Comparison of ENCODE assay signal across 7 cellular contexts in the genomic region with DNA sequence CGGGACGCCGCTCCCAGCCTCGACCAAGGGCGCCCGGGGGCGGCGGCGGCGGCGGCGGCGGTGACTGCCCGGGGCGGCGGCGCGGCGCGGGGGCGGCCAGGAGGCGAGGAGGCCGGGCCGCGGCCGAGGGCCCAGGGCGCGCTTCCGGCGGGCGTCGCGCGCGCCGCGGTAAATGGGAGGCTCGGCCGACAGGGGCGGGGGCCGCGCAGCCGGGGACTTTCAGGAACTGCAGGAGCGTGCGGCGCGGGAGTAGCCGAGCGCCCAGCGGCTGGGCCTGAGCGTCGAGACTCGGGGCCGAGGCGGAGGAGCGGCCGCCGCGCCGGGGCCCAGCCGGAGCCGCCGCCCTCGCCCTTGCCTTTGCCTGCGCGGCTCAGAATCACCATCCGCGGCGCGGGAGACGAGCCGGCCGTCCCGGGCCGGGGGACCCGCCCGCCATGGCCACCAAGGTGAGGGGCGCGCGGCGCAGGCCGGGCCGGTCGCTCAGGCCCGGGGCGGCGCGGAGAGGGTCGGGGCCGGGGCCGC. TPM values are rescaled to one million over a fixed set of nuclear protein-coding genes. Genes with fewer than 3 reads are reported as not detected.
DNase-seq lines count a peak whose midpoint lies in the region; ATAC-seq and TF ChIP-seq lines count a peak whose summit lies in the region.

A gene (plus strand): TSS at position 246 of the 522 bp plus-strand sequence. CDS start 189 bp downstream, at position 435.

- peak within 1 kb of the TSS; percentile 96 for H3K4me3 Mint-ChIP-seq in WTC11

- ATAC-seq in HG02588 (IDR thresholded peaks at IDR 0.05; ENCODE audit: unreplicated experiment) (peak; percentile 62), WTC11 (peak; percentile 78)

- CTCF ChIA-PET in WTC11 (lab: Charles Lee): interaction anchor here (1.6 kb wide), 1 partner anchor 51 kb away, joined by 7 read pairs; no protein-coding TSS in a partner anchor

- H3K36me3 Mint-ChIP-seq in WTC11: peaks cover 4% of the 10 kb centered on the region; the same call in 1 of the 2 replicates

- POLR2A ChIA-PET in WTC11 (lab: Charles Lee): no interaction called here

- TF ChIP-seq CTCF in WTC11 (IDR thresholded peaks at IDR 0.05): no peak

- H3K27me3 Mint-ChIP-seq in WTC11 (ENCODE audit: low read depth): peaks cover 4% of the 10 kb centered on the region; the same call in 1 of the 2 replicates

- H3K9me3 Mint-ChIP-seq in WTC11: peaks cover 8% of the 10 kb centered on the region

- peak; percentile 49 for TF ChIP-seq POLR2A in GM15510 (IDR thresholded peaks at IDR 0.05; ENCODE audit: borderline replicate concordance, extremely low read depth, insufficient read length)

- peaks cover 44% of the 10 kb centered on the region for H3K4me1 Mint-ChIP-seq in WTC11

- peak within 1 kb of the TSS; percentile 98 for H3K27ac Mint-ChIP-seq in WTC11

- DNase-seq in NCI-H146 (lab: John Stamatoyannopoulos, UW) (peak; percentile 92), WTC11 (ENCODE audit: low spot score) (peak; percentile 76), islet precursor cell (peak; percentile 87)
- DNase-seq in central memory CD4-positive, alpha-beta T cell: peak; percentile 52
- peak; percentile 37 to 49 for DNase-seq in stimulated activated CD4-positive, alpha-beta T cell treated with anti-CD3 and anti-CD28 coated beads, Interleukin-12 subunit alpha, Interleukin-12 subunit beta, amount 100 ng/mL, for 24 hours (ENCODE audit: low read depth in 2 of 2)

TF ChIP-seq in WTC11, 78 proteins besides CTCF, POLR2A, EP300 and RAD21:
- TF ChIP-seq, protein P1, sequence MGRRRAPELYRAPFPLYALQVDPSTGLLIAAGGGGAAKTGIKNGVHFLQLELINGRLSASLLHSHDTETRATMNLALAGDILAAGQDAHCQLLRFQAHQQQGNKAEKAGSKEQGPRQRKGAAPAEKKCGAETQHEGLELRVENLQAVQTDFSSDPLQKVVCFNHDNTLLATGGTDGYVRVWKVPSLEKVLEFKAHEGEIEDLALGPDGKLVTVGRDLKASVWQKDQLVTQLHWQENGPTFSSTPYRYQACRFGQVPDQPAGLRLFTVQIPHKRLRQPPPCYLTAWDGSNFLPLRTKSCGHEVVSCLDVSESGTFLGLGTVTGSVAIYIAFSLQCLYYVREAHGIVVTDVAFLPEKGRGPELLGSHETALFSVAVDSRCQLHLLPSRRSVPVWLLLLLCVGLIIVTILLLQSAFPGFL (CRISPR knock-in tag; IDR thresholded peaks at IDR 0.05; ENCODE audit: borderline replicate concordance): no peak
- TF ChIP-seq RORB (CRISPR knock-in tag; IDR thresholded peaks at IDR 0.05) (no peak), MXD4 (CRISPR knock-in tag; IDR thresholded peaks at IDR 0.05; ENCODE audit: borderline replicate concordance) (no peak), ELF4 (CRISPR knock-in tag; IDR thresholded peaks at IDR 0.05; ENCODE audit: low read depth) (no peak), NFYB (CRISPR knock-in tag; conservative IDR thresholded peaks at IDR 0.05; ENCODE audit: low read depth) (no peak), GRHL2 (CRISPR knock-in tag; IDR thresholded peaks at IDR 0.05; ENCODE audit: insufficient replicate concordance, severe bottlenecking) (no peak), JAZF1 (CRISPR knock-in tag; IDR thresholded peaks at IDR 0.05) (no peak), GTF2I (CRISPR knock-in tag; conservative IDR thresholded peaks at IDR 0.05) (no peak), FOXK1 (CRISPR knock-in tag; IDR thresholded peaks at IDR 0.05) (no peak; the same call in 1 of the 2 replicates), MYBL2 (CRISPR knock-in tag; IDR thresholded peaks at IDR 0.05) (no peak)
- TF ChIP-seq, protein P2, sequence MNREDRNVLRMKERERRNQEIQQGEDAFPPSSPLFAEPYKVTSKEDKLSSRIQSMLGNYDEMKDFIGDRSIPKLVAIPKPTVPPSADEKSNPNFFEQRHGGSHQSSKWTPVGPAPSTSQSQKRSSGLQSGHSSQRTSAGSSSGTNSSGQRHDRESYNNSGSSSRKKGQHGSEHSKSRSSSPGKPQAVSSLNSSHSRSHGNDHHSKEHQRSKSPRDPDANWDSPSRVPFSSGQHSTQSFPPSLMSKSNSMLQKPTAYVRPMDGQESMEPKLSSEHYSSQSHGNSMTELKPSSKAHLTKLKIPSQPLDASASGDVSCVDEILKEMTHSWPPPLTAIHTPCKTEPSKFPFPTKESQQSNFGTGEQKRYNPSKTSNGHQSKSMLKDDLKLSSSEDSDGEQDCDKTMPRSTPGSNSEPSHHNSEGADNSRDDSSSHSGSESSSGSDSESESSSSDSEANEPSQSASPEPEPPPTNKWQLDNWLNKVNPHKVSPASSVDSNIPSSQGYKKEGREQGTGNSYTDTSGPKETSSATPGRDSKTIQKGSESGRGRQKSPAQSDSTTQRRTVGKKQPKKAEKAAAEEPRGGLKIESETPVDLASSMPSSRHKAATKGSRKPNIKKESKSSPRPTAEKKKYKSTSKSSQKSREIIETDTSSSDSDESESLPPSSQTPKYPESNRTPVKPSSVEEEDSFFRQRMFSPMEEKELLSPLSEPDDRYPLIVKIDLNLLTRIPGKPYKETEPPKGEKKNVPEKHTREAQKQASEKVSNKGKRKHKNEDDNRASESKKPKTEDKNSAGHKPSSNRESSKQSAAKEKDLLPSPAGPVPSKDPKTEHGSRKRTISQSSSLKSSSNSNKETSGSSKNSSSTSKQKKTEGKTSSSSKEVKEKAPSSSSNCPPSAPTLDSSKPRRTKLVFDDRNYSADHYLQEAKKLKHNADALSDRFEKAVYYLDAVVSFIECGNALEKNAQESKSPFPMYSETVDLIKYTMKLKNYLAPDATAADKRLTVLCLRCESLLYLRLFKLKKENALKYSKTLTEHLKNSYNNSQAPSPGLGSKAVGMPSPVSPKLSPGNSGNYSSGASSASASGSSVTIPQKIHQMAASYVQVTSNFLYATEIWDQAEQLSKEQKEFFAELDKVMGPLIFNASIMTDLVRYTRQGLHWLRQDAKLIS (CRISPR knock-in tag; IDR thresholded peaks at IDR 0.05; ENCODE audit: borderline replicate concordance): no peak
- TF ChIP-seq, protein P3, sequence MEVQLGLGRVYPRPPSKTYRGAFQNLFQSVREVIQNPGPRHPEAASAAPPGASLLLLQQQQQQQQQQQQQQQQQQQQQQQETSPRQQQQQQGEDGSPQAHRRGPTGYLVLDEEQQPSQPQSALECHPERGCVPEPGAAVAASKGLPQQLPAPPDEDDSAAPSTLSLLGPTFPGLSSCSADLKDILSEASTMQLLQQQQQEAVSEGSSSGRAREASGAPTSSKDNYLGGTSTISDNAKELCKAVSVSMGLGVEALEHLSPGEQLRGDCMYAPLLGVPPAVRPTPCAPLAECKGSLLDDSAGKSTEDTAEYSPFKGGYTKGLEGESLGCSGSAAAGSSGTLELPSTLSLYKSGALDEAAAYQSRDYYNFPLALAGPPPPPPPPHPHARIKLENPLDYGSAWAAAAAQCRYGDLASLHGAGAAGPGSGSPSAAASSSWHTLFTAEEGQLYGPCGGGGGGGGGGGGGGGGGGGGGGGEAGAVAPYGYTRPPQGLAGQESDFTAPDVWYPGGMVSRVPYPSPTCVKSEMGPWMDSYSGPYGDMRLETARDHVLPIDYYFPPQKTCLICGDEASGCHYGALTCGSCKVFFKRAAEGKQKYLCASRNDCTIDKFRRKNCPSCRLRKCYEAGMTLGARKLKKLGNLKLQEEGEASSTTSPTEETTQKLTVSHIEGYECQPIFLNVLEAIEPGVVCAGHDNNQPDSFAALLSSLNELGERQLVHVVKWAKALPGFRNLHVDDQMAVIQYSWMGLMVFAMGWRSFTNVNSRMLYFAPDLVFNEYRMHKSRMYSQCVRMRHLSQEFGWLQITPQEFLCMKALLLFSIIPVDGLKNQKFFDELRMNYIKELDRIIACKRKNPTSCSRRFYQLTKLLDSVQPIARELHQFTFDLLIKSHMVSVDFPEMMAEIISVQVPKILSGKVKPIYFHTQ (CRISPR knock-in tag; IDR thresholded peaks at IDR 0.05): no peak
- TF ChIP-seq, protein P4, sequence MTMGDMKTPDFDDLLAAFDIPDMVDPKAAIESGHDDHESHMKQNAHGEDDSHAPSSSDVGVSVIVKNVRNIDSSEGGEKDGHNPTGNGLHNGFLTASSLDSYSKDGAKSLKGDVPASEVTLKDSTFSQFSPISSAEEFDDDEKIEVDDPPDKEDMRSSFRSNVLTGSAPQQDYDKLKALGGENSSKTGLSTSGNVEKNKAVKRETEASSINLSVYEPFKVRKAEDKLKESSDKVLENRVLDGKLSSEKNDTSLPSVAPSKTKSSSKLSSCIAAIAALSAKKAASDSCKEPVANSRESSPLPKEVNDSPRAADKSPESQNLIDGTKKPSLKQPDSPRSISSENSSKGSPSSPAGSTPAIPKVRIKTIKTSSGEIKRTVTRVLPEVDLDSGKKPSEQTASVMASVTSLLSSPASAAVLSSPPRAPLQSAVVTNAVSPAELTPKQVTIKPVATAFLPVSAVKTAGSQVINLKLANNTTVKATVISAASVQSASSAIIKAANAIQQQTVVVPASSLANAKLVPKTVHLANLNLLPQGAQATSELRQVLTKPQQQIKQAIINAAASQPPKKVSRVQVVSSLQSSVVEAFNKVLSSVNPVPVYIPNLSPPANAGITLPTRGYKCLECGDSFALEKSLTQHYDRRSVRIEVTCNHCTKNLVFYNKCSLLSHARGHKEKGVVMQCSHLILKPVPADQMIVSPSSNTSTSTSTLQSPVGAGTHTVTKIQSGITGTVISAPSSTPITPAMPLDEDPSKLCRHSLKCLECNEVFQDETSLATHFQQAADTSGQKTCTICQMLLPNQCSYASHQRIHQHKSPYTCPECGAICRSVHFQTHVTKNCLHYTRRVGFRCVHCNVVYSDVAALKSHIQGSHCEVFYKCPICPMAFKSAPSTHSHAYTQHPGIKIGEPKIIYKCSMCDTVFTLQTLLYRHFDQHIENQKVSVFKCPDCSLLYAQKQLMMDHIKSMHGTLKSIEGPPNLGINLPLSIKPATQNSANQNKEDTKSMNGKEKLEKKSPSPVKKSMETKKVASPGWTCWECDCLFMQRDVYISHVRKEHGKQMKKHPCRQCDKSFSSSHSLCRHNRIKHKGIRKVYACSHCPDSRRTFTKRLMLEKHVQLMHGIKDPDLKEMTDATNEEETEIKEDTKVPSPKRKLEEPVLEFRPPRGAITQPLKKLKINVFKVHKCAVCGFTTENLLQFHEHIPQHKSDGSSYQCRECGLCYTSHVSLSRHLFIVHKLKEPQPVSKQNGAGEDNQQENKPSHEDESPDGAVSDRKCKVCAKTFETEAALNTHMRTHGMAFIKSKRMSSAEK (CRISPR knock-in tag; IDR thresholded peaks at IDR 0.05; ENCODE audit: borderline replicate concordance): no peak

RNA-seq across cellular contexts. Expression of the gene that starts here (rescaled TPM):
- 28.0 to 35.0 TPM (median 29.1 TPM) in 3 replicates for total RNA-seq in WTC11 (2021)

Comparison
In these comparisons a context has a peak if more than half of its experiments do, and no peak if none do; other contexts are left out.
1. Peak in every context shown above with its lines: DNase-seq and ATAC-seq.